21 cellular contexts compared by ENCODE assay signal in the genomic region with DNA sequence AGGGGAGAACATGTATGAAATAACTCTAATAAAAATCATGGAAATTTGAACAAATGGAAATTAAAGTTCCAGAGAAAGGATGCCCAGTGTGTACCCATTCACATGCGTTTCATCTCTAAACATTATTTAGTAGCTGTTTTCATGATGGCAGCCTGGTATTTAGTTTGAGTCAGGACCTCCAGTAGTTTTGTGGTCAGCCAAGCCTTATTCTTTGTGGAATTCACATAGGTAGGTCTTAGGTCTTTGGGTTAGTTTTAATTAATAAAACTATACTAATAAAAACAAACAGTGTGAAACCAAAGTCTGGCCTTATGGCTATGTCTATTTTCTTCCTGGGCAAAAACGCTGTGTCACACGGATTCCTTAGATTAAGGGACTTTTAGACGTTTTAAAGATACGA.
DNase-seq lines count a peak whose midpoint lies in the region; ATAC-seq, FAIRE-seq and TF ChIP-seq lines count a peak whose summit lies in the region.
"Had no signal": no experiment of that assay in that cellular context is flagged by ENCODE, and none has a peak within 500 bp of the region (broad histone marks: within the 10 kb centered on the region; RNA-seq: fewer than 3 reads in every experiment).

No MANE protein-coding gene starts in this region.

- no peak for FAIRE-seq in K562 (lab: Jason Lieb, UNC)
- FAIRE-seq: A549, GM12892, GM18507, H1 had no signal

- TF ChIP-seq POLR2A in K562 (conservative IDR thresholded peaks at IDR 0.05), result no peak

- H3K4me1 ChIP-seq in K562 (replicated peaks in 1 of 2; ENCODE audit: control insufficient read depth in 2 of 2, insufficient read depth in 2 of 2, low read length in 2 of 2) (no peaks in the 10 kb centered on the region; a peak in 2 of 5 replicates), mesenchymal stem cell (ENCODE audit: control insufficient read depth, insufficient read depth, low read depth, low read length) (peaks cover 9% of the 10 kb centered on the region)
- H3K4me1 ChIP-seq: A549, Caco-2 had no signal

- POLR2A ChIA-PET in K562 (lab: Yijun Ruan, JAX), result interaction anchor here (1.5 to 2.2 kb wide), 2 partner anchors 13 to 24 kb away, joined by 3 to 7 read pairs; no protein-coding TSS in a partner anchor
- POLR2A ChIA-PET in HEK293T (lab: Yijun Ruan, JAX), result no interaction called here

- H3K27me3 ChIP-seq in K562 (ENCODE audit: control insufficient read depth in 2 of 2, insufficient read depth in 2 of 2, low read length in 2 of 2), result peaks cover 2 to 10% of the 10 kb centered on the region in 2 experiments; a peak in 2 of 5 replicates
- H3K27me3 ChIP-seq in mesenchymal stem cell (ENCODE audit: control insufficient read depth in 1 of 2, insufficient read depth in 1 of 2, low read length in 2 of 2), result no peaks in the 10 kb centered on the region

- H3K27ac ChIP-seq in K562 (ENCODE audit: extremely low read depth, low read depth, low read length), result no peak overlapping the region
- H3K27ac ChIP-seq in mesenchymal stem cell (ENCODE audit: low read length, poor library complexity, severe bottlenecking), result peak overlapping the region; percentile 63
- H3K27ac ChIP-seq: 22Rv1, A549, C4-2B had no signal

- no peak for TF ChIP-seq RAD21 in K562 (CRISPR knock-in tag; conservative IDR thresholded peaks at IDR 0.05 in 1 of 2, IDR thresholded peaks at IDR 0.05 in 1 of 2)

- no peak overlapping the region for H2AK5ac ChIP-seq in mesenchymal stem cell (ENCODE audit: low read length, severe bottlenecking)

- TF ChIP-seq CTCF in K562 (IDR thresholded peaks at IDR 0.05 in 2 of 3, conservative IDR thresholded peaks at IDR 0.05 in 1 of 3; ENCODE audit: insufficient read depth in 2 of 3, low read depth in 1 of 3, low read length in 3 of 3), result no peak

- H2BK12ac ChIP-seq in mesenchymal stem cell (ENCODE audit: low read length in 2 of 2), result no peak overlapping the region

- CTCF ChIA-PET in K562 (lab: Yijun Ruan, JAX; ENCODE audit: low intra/inter-chr PET ratio), result no interaction called here
- CTCF ChIA-PET in HEK293T (lab: Yijun Ruan, JAX), result interaction anchor here (0.6 kb wide), 1 partner anchor 99 kb away, joined by 3 read pairs; no protein-coding TSS in a partner anchor

- no peak overlapping the region for H3K18ac ChIP-seq in mesenchymal stem cell (ENCODE audit: low read depth in 1 of 2, low read length in 2 of 2)

- in situ Hi-C loops in Caki2 (cut with HindIII; ENCODE audit: low pct_unique_long_range_greater_than_20kb, low sequenced_read_pairs), result no loop called here
- in situ Hi-C loops in K562 (cut with MboI), result no loop called here

- H2BK15ac ChIP-seq in mesenchymal stem cell (ENCODE audit: low read depth, poor library complexity, severe bottlenecking), result no peak overlapping the region

- DNase-seq in Caki2 (ENCODE audit: low read depth), result peak; percentile 95
- no peak for DNase-seq in K562 (ENCODE audit: extremely low read depth in 1 of 4, low spot score in 3 of 4)
- DNase-seq in glomerular visceral epithelial cell (ENCODE audit: extremely low spot score), result peak; percentile 24
- DNase-seq in mesenchymal stem cell, result no peak
- no peak for DNase-seq in HEK293T (ENCODE audit: extremely low spot score)
- DNase-seq in germinal center (ENCODE audit: low spot score), result no peak
- DNase-seq in cerebellar nuclear complex (lab: John Stamatoyannopoulos, UW), result no peak
- DNase-seq: AML-193; Caco-2; CD4-positive, alpha-beta T cell; DMS153; DMS79; GDM1; H9 had no signal

- no peaks in the 10 kb centered on the region for H4K20me1 ChIP-seq in K562 (replicated peaks; ENCODE audit: control insufficient read depth, insufficient read depth, low read length)

- no peak overlapping the region for H2BK120ac ChIP-seq in mesenchymal stem cell (ENCODE audit: low read depth, low read length)

- no peak overlapping the region for H3K4ac ChIP-seq in mesenchymal stem cell (ENCODE audit: low read depth in 1 of 2, low read length in 2 of 2)

- H3K4me3 ChIP-seq in K562, result no peak overlapping the region
- no peak overlapping the region for H3K4me3 ChIP-seq in mesenchymal stem cell (ENCODE audit: insufficient read depth in 1 of 2, low read depth in 1 of 2, low read length in 2 of 2)
- H3K4me3 ChIP-seq: A549 had no signal

- H3K9me3 ChIP-seq in K562 (replicated peaks; ENCODE audit: control insufficient read depth, insufficient read depth, low read depth, low read length) (no peaks in the 10 kb centered on the region), mesenchymal stem cell (ENCODE audit: control insufficient read depth, low read length) (no peaks in the 10 kb centered on the region)
- H3K9me3 ChIP-seq: A549, Caco-2 had no signal

- ATAC-seq in K562 (no peak), GM21423 (IDR thresholded peaks at IDR 0.05; ENCODE audit: unreplicated experiment) (no peak)
- ATAC-seq: A549 had no signal

- intact Hi-C loops in K562 (cut with micrococcal nuclease), result no loop called here

- H3K14ac ChIP-seq in mesenchymal stem cell (ENCODE audit: low read length in 2 of 2), result no peak overlapping the region

- no peak overlapping the region for H4K8ac ChIP-seq in mesenchymal stem cell (ENCODE audit: low read length)

- no peak overlapping the region for H2AFZ ChIP-seq in K562 (ENCODE audit: low read depth, low read length)
- no peak overlapping the region for H2AFZ ChIP-seq in mesenchymal stem cell (ENCODE audit: low read depth, low read length)

- no peak overlapping the region for H2BK5ac ChIP-seq in mesenchymal stem cell (ENCODE audit: low read depth, low read length, poor library complexity, severe bottlenecking)

- H3K4me2 ChIP-seq in K562 (ENCODE audit: insufficient read depth, low read length) (no peak overlapping the region), mesenchymal stem cell (ENCODE audit: low read length, poor library complexity, severe bottlenecking) (no peak overlapping the region)
- H3K4me2 ChIP-seq: A549 had no signal

- WGBS in K562 (ENCODE audit: insufficient coverage, low coverage, missing lambda C conversion rate), result under 1% methylated on average over 5 of the region's 5 CpGs
- 100% methylated on average over 3 of the region's 5 CpGs for WGBS in mesenchymal stem cell

- H3K36me3 ChIP-seq in K562 (ENCODE audit: control insufficient read depth, insufficient read depth, low read length), result no peaks in the 10 kb centered on the region
- H3K36me3 ChIP-seq in mesenchymal stem cell (ENCODE audit: control insufficient read depth in 1 of 2, insufficient read depth in 2 of 2, low read depth in 1 of 2, low read length in 2 of 2), result no peaks in the 10 kb centered on the region

- H3K9me1 ChIP-seq in K562 (ENCODE audit: control insufficient read depth, insufficient read depth, low read length), result no peaks in the 10 kb centered on the region

- no peaks in the 10 kb centered on the region for H3K79me1 ChIP-seq in mesenchymal stem cell (replicated peaks; ENCODE audit: low read length, poor library complexity, severe bottlenecking)

- H3K23ac ChIP-seq in mesenchymal stem cell (ENCODE audit: low read length in 2 of 2), result no peak overlapping the region

- no TSS peak for BruUV-seq in K562 (replicated peaks; lab: Mats Ljungman, UMichigan)

- TF ChIP-seq EP300 in K562 (IDR thresholded peaks at IDR 0.05; ENCODE audit: low read length), result no peak

- H4K91ac ChIP-seq in mesenchymal stem cell (ENCODE audit: low read length), result no peak overlapping the region

- H3K9ac ChIP-seq in K562 (ENCODE audit: insufficient read depth in 1 of 2, low read depth in 2 of 2, low read length in 2 of 2), result no peak overlapping the region
- no peak overlapping the region for H3K9ac ChIP-seq in mesenchymal stem cell (ENCODE audit: low read length)

- H3K79me2 ChIP-seq in K562 (ENCODE audit: control insufficient read depth, insufficient read depth, low read length), result no peaks in the 10 kb centered on the region

TF ChIP-seq in K562, 482 proteins besides CTCF, POLR2A, EP300 and RAD21 (continues in another document):
- TF ChIP-seq NFXL1 (CRISPR knock-in tag; IDR thresholded peaks at IDR 0.05) (no peak), PML (IDR thresholded peaks at IDR 0.05; ENCODE audit: low read length) (no peak), HSF4 (CRISPR knock-in tag; IDR thresholded peaks at IDR 0.05; ENCODE audit: borderline replicate concordance) (no peak), RUNX1 (IDR thresholded peaks at IDR 0.05; ENCODE audit: low read depth) (no peak), ZBTB2 (IDR thresholded peaks at IDR 0.05) (no peak), NFE2 (IDR thresholded peaks at IDR 0.05; ENCODE audit: low read depth) (peak; percentile 45), ZNF584 (CRISPR knock-in tag; IDR thresholded peaks at IDR 0.05; ENCODE audit: low read depth) (no peak)

TF ChIP-seq in HEK293T, 16 proteins besides CTCF, POLR2A, EP300 and RAD21:
- TF ChIP-seq HDGF (IDR thresholded peaks at IDR 0.05; ENCODE audit: borderline replicate concordance) (no peak), PKNOX1 (IDR thresholded peaks at IDR 0.05) (no peak)

Comparison
In these comparisons a context has a peak if more than half of its experiments do, and no peak if none do; other contexts are left out.
1. DNase-seq: peak in Caki2 (single experiment) and glomerular visceral epithelial cell (single experiment); none in K562 (0 of 4), mesenchymal stem cell (single experiment), HEK293T (single experiment), germinal center (single experiment) and cerebellar nuclear complex (0 of 2).